ENCODE assay signal across 8 cellular contexts in genomic region chr2:218405365-218406208, GRCh38. TPM values are rescaled to one million over a fixed set of nuclear protein-coding genes. Genes with fewer than 3 reads are reported as not detected.
A peak's percentile ranks its signal among the peaks of the same experiment; 100 is the strongest.
DNase-seq lines count a peak whose midpoint lies in the region; ATAC-seq and TF ChIP-seq lines count a peak whose summit lies in the region.

No MANE protein-coding gene starts in this region.

- peak overlapping the region; percentile 97 for H3K27ac Mint-ChIP-seq in T-helper 17 cell

- DNase-seq in T-helper 17 cell (peak in 1 of 3 donors; percentile 19), fibroblast of pulmonary artery (ENCODE audit: low read depth) (no peak), prostate gland (ENCODE audit: low spot score) (no peak), SHP77 treated with DMSO at 0.1 percent for 48 hours (lab: John Stamatoyannopoulos, UW) (no peak), posterior cingulate gyrus (no peak), NCI-H510A (lab: John Stamatoyannopoulos, UW) (no peak)

- no peak for TF ChIP-seq CTCF in fibroblast of pulmonary artery (IDR thresholded peaks at IDR 0.05; ENCODE audit: low read length, missing control alignments)
- TF ChIP-seq CTCF in prostate gland (IDR thresholded peaks at IDR 0.05) = no peak

- H3K4me1 ChIP-seq in prostate gland (replicated peaks) = peaks cover 25% of the 10 kb centered on the region

- H3K9me3 ChIP-seq in T-helper 17 cell (ENCODE audit: control insufficient read depth, low read length, poor library complexity, severe bottlenecking) (no peaks in the 10 kb centered on the region), prostate gland (no peaks in the 10 kb centered on the region)

- peaks cover 50% of the 10 kb centered on the region for H3K4me1 Mint-ChIP-seq in T-helper 17 cell

- peaks cover 7 to 24% of the 10 kb centered on the region in 2 donors for H3K36me3 ChIP-seq in prostate gland

- TF ChIP-seq POLR2A in GM18505 (IDR thresholded peaks at IDR 0.05; ENCODE audit: borderline replicate concordance, extremely low read depth, insufficient read depth, insufficient read length) = no peak
- TF ChIP-seq POLR2A in prostate gland (IDR thresholded peaks at IDR 0.05) = peak; percentile 24

- peak overlapping the region; percentile 86 to 99 for H3K27ac ChIP-seq in prostate gland

- H3K4me3 ChIP-seq in fibroblast of pulmonary artery (replicated peaks; ENCODE audit: low read depth, low read length) (peak overlapping the region; percentile 30), prostate gland (peak overlapping the region in 1 of 2 donors; percentile 18)

- H3K36me3 Mint-ChIP-seq in T-helper 17 cell (ENCODE audit: low read depth) = no peaks in the 10 kb centered on the region

- peak overlapping the region; percentile 83 for H3K4me3 Mint-ChIP-seq in T-helper 17 cell

- intact Hi-C loops in prostate gland (cut with DNase I) (loop anchor here (2.0 to 5.0 kb wide), 3 partner anchors 47 to 161 kb away; no protein-coding TSS in a partner anchor), posterior cingulate gyrus (cut with DNase I) (loop anchor here (1.0 to 2.0 kb wide), 3 partner anchors 61 to 243 kb away; no protein-coding TSS in a partner anchor)

- ATAC-seq in GM18505 (IDR thresholded peaks at IDR 0.05; ENCODE audit: unreplicated experiment) = peak; percentile 17
- peak; percentile 6 for ATAC-seq in HG02763 (IDR thresholded peaks at IDR 0.05; ENCODE audit: unreplicated experiment)
- ATAC-seq in T-helper 17 cell = peak; percentile 32

- H3K27me3 ChIP-seq in prostate gland (replicated peaks; ENCODE audit: insufficient read depth) = no peaks in the 10 kb centered on the region

- WGBS in prostate gland = 22% methylated on average over 18 of the region's 21 CpGs

- H3K27me3 Mint-ChIP-seq in T-helper 17 cell = no peaks in the 10 kb centered on the region

RNA-seq across cellular contexts. Expression of gene CTDSP1, which starts 5.9 kb away (rescaled TPM):
- total RNA-seq in T-helper 17 cell (100 to 1,000 TPM; 109 to 132 TPM), prostate gland (100 to 1,000 TPM; 145 to 180 TPM)

RNA-seq across cellular contexts. Expression of gene VIL1, which starts 13.3 kb away (rescaled TPM):
- total RNA-seq in T-helper 17 cell (1 to 10 TPM in 1 of 2 donors, under 1 TPM in 1; 0.32 to 6.2 TPM), prostate gland (under 1 TPM in 1 of 2 donors, not detected in 1; 0.09 TPM)

RNA-seq across cellular contexts. Expression of gene SLC11A1, which starts 23.5 kb away (rescaled TPM):
- 10 to 100 TPM in 1 of 2 donors, 1 to 10 TPM in 1; 2.7 to 23.9 TPM for total RNA-seq in T-helper 17 cell
- total RNA-seq in prostate gland = 10 to 100 TPM; 10.8 to 11.4 TPM

RNA-seq across cellular contexts. Expression of gene CATIP, which starts 48.9 kb away (rescaled TPM):
- total RNA-seq in T-helper 17 cell (not detected), prostate gland (1 to 10 TPM in 1 of 2 donors, not detected in 1; 2.0 TPM)
